2 cellular contexts compared by ENCODE assay signal in genomic region chr16:89994721-89995474, GRCh38.
TF ChIP-seq lines count a peak whose summit lies in the region.
"Not testable (repeated sequence)": the region's sequence is repeated elsewhere in the genome, so short reads cannot be mapped to it uniquely, and the experiment has no call there.

No MANE protein-coding gene starts in this region.

TF ChIP-seq in A549, 52 proteins besides CTCF, POLR2A, EP300 and RAD21:
- TF ChIP-seq, protein P1, sequence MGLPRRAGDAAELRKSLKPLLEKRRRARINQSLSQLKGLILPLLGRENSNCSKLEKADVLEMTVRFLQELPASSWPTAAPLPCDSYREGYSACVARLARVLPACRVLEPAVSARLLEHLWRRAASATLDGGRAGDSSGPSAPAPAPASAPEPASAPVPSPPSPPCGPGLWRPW (IDR thresholded peaks at IDR 0.05): peak; percentile 54
- TF ChIP-seq MAFK (IDR thresholded peaks at IDR 0.05; ENCODE audit: partially characterized antibody): peak; percentile 99
- TF ChIP-seq NFE2L2 (conservative IDR thresholded peaks at IDR 0.05; ENCODE audit: low read length): peak; percentile 93
- not testable (repeated sequence) for TF ChIP-seq FOSL2 (IDR thresholded peaks at IDR 0.05)
- peak; percentile 98 for TF ChIP-seq FOSL2 (CRISPR knock-in tag; IDR thresholded peaks at IDR 0.05)
- TF ChIP-seq JUNB (IDR thresholded peaks at IDR 0.05): peak; percentile 49

TF ChIP-seq in HCT116, 20 proteins besides CTCF, POLR2A, EP300 and RAD21 (continued from another document):
- TF ChIP-seq SIN3A (IDR thresholded peaks at IDR 0.05; ENCODE audit: low read depth) (peak; percentile 49), TCF7L2 (IDR thresholded peaks at IDR 0.05; ENCODE audit: borderline replicate concordance, extremely low read depth, insufficient read depth, insufficient read length) (peak; percentile 66), POLR2AphosphoS5 (IDR thresholded peaks at IDR 0.05; ENCODE audit: low read depth, low read length) (peak; percentile 26; the same call in 1 of the 2 replicates), SP1 (IDR thresholded peaks at IDR 0.05; ENCODE audit: low read depth) (peak; percentile 62), CBX3 (IDR thresholded peaks at IDR 0.05; ENCODE audit: low read depth) (peak; percentile 62), FOSL1 (IDR thresholded peaks at IDR 0.05; ENCODE audit: low read depth) (peak; percentile 90)
TF ChIP-seq in HCT116: peak in this region for 9; not testable (repeated sequence) for 11.
